Comparison of ENCODE assay signal across 18 cellular contexts in the genomic region with DNA sequence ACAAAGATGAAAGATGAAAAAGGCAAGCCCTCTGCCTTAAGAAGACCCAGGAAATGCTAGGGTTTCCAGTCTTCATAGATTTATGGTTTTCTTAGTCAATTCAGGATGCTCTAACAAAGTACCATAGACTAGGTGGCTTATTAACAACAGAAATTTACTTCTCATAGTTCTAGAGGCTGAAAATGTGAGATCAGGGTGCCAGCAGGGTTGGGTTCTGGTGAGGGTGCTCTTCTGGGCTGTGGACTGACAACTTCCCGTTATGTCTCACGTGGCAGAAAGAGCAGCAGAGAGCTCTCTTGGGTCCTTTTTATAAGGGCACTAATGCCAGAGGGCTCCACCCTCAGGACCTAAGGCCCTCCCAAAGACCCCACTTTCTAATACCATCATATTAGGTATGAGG. TPM values are rescaled to one million over a fixed set of nuclear protein-coding genes. Genes with fewer than 3 reads are reported as not detected.
DNase-seq lines count a peak whose midpoint lies in the region; ATAC-seq and TF ChIP-seq lines count a peak whose summit lies in the region.
"Had no signal": no experiment of that assay in that cellular context is flagged by ENCODE, and none has a peak within 500 bp of the region (broad histone marks: within the 10 kb centered on the region; RNA-seq: fewer than 3 reads in every experiment).

No MANE protein-coding gene starts in this region.

- H3K79me2 ChIP-seq in OCI-LY3 (ENCODE audit: low read length) (0 out of 2 replicates have a peak, but pooled peaks cover 3% of the 10 kb centered on the region), hepatocyte (no peaks in the 10 kb centered on the region)

- no peak overlapping the region for H3K27ac Mint-ChIP-seq in activated T-cell treated with anti-CD3 and anti-CD28 coated beads, Interleukin-2, amount 50 U/mL, for 72 hours
- peak overlapping the region; percentile 14 for H3K27ac Mint-ChIP-seq in memory B cell
- H3K27ac Mint-ChIP-seq in stimulated activated naive B cell treated with anti-CD40 and anti-IgM and Interleukin-4, amounts not matched to agents 10 μg/mL and 1 μg/mL and 100 μg/mL, for 72 hours = peak overlapping the region; percentile 71
- no peak overlapping the region for H3K27ac Mint-ChIP-seq in naive thymus-derived CD8-positive, alpha-beta T cell
- H3K27ac Mint-ChIP-seq: CD4-positive, alpha-beta memory T cell had no signal

- no peak for DNase-seq in activated T-cell treated with anti-CD3 and anti-CD28 coated beads, Interleukin-2, amount 50 U/mL, for 72 hours
- DNase-seq in activated T-cell treated with anti-CD3 and anti-CD28 coated beads, Interleukin-2, amount 50 U/mL, for 4 hours = no peak
- no peak for DNase-seq in memory B cell (ENCODE audit: low spot score in 2 of 2)
- no peak for DNase-seq in stimulated activated naive B cell treated with anti-CD40 and anti-IgM and Interleukin-4, amounts not matched to agents 10 μg/mL and 1 μg/mL and 100 μg/mL, for 72 hours
- DNase-seq in hepatocyte (ENCODE audit: low spot score) = no peak
- DNase-seq in naive thymus-derived CD8-positive, alpha-beta T cell = no peak
- no peak for DNase-seq in prostate gland (ENCODE audit: low spot score)
- DNase-seq: CD4-positive, alpha-beta memory T cell; DND-41; GDM1; NCI-H1105 treated with DMSO at 0.1 percent for 48 hours; NCI-H187; NCI-H446; Peyer's patch; Right ventricle myocardium superior had no signal

- peaks cover 0 to 7% of the 10 kb centered on the region in 2 donors for H3K36me3 Mint-ChIP-seq in activated T-cell treated with anti-CD3 and anti-CD28 coated beads, Interleukin-2, amount 50 U/mL, for 72 hours (ENCODE audit: insufficient read depth in 2 of 2)
- H3K36me3 Mint-ChIP-seq in activated T-cell treated with anti-CD3 and anti-CD28 coated beads, Interleukin-2, amount 50 U/mL, for 4 hours (ENCODE audit: insufficient read depth) = peaks cover 19% of the 10 kb centered on the region
- peaks cover 6% of the 10 kb centered on the region for H3K36me3 Mint-ChIP-seq in memory B cell
- H3K36me3 Mint-ChIP-seq in stimulated activated naive B cell treated with anti-CD40 and anti-IgM and Interleukin-4, amounts not matched to agents 10 μg/mL and 1 μg/mL and 100 μg/mL, for 72 hours = peaks cover 3 to 19% of the 10 kb centered on the region in 2 donors
- H3K36me3 Mint-ChIP-seq in naive thymus-derived CD8-positive, alpha-beta T cell = peaks cover 0 to 36% (median 19%) of the 10 kb centered on the region in 3 donors

- H3K4me1 ChIP-seq in OCI-LY3 (ENCODE audit: low read length) = peaks cover 20% of the 10 kb centered on the region
- H3K4me1 ChIP-seq in hepatocyte (ENCODE audit: insufficient read depth) = no peaks in the 10 kb centered on the region
- H3K4me1 ChIP-seq in prostate gland (replicated peaks) = no peaks in the 10 kb centered on the region

- TF ChIP-seq POLR2A in prostate gland (IDR thresholded peaks at IDR 0.05) = no peak

- H3K9me3 ChIP-seq in OCI-LY3 (ENCODE audit: insufficient read depth, low read length) = no peaks in the 10 kb centered on the region
- no peaks in the 10 kb centered on the region for H3K9me3 ChIP-seq in hepatocyte (ENCODE audit: low read depth)
- H3K9me3 ChIP-seq in prostate gland = no peaks in the 10 kb centered on the region
- H3K9me3 ChIP-seq: Peyer's patch had no signal

- H3K4me1 Mint-ChIP-seq in activated T-cell treated with anti-CD3 and anti-CD28 coated beads, Interleukin-2, amount 50 U/mL, for 72 hours (ENCODE audit: low read depth) = peaks cover 51% of the 10 kb centered on the region
- peaks cover 39% of the 10 kb centered on the region for H3K4me1 Mint-ChIP-seq in activated T-cell treated with anti-CD3 and anti-CD28 coated beads, Interleukin-2, amount 50 U/mL, for 4 hours (ENCODE audit: low read depth)
- peaks cover 45% of the 10 kb centered on the region for H3K4me1 Mint-ChIP-seq in memory B cell
- peaks cover 42 to 53% of the 10 kb centered on the region in 2 donors for H3K4me1 Mint-ChIP-seq in stimulated activated naive B cell treated with anti-CD40 and anti-IgM and Interleukin-4, amounts not matched to agents 10 μg/mL and 1 μg/mL and 100 μg/mL, for 72 hours
- H3K4me1 Mint-ChIP-seq in naive thymus-derived CD8-positive, alpha-beta T cell = peaks cover 21 to 50% (median 40%) of the 10 kb centered on the region in 4 donors

- intact Hi-C loops in prostate gland (cut with DNase I) = no loop called here

- no peaks in the 10 kb centered on the region for H3K9me3 Mint-ChIP-seq in activated T-cell treated with anti-CD3 and anti-CD28 coated beads, Interleukin-2, amount 50 U/mL, for 72 hours
- H3K9me3 Mint-ChIP-seq in activated T-cell treated with anti-CD3 and anti-CD28 coated beads, Interleukin-2, amount 50 U/mL, for 4 hours = no peaks in the 10 kb centered on the region
- H3K9me3 Mint-ChIP-seq in memory B cell = no peaks in the 10 kb centered on the region
- H3K9me3 Mint-ChIP-seq in stimulated activated naive B cell treated with anti-CD40 and anti-IgM and Interleukin-4, amounts not matched to agents 10 μg/mL and 1 μg/mL and 100 μg/mL, for 72 hours = no peaks in the 10 kb centered on the region
- no peaks in the 10 kb centered on the region for H3K9me3 Mint-ChIP-seq in naive thymus-derived CD8-positive, alpha-beta T cell
- H3K9me3 Mint-ChIP-seq: CD4-positive, alpha-beta memory T cell had no signal

- no peak overlapping the region for H2AFZ ChIP-seq in OCI-LY3 (ENCODE audit: low read depth, low read length)
- no peak overlapping the region for H2AFZ ChIP-seq in hepatocyte

- H3K4me3 ChIP-seq in OCI-LY3 (ENCODE audit: low read length) (no peak overlapping the region), hepatocyte (no peak overlapping the region), prostate gland (no peak overlapping the region)
- H3K4me3 ChIP-seq: K562, Peyer's patch had no signal

- H3K27ac ChIP-seq in OCI-LY3 (ENCODE audit: low read length) (no peak overlapping the region), hepatocyte (no peak overlapping the region), prostate gland (no peak overlapping the region)
- H3K27ac ChIP-seq: Peyer's patch had no signal

- no peak overlapping the region for H3K4me3 Mint-ChIP-seq in activated T-cell treated with anti-CD3 and anti-CD28 coated beads, Interleukin-2, amount 50 U/mL, for 72 hours
- no peak overlapping the region for H3K4me3 Mint-ChIP-seq in activated T-cell treated with anti-CD3 and anti-CD28 coated beads, Interleukin-2, amount 50 U/mL, for 4 hours
- H3K4me3 Mint-ChIP-seq in memory B cell = no peak overlapping the region
- H3K4me3 Mint-ChIP-seq in stimulated activated naive B cell treated with anti-CD40 and anti-IgM and Interleukin-4, amounts not matched to agents 10 μg/mL and 1 μg/mL and 100 μg/mL, for 72 hours = no peak overlapping the region
- H3K4me3 Mint-ChIP-seq in naive thymus-derived CD8-positive, alpha-beta T cell = no peak overlapping the region
- H3K4me3 Mint-ChIP-seq: CD4-positive, alpha-beta memory T cell had no signal

- 92% methylated on average over 2 of the region's 2 CpGs for WGBS in hepatocyte (ENCODE audit: low lambda C conversion rate, missing lambda C conversion rate)
- WGBS in prostate gland = 97% methylated on average over 2 of the region's 2 CpGs

- no peaks in the 10 kb centered on the region for H3K9me2 ChIP-seq in hepatocyte (replicated peaks; ENCODE audit: insufficient read depth)

- peak; percentile 32 to 35 for ATAC-seq in activated T-cell treated with anti-CD3 and anti-CD28 coated beads, Interleukin-2, amount 50 U/mL, for 72 hours (replicated peaks in 1 of 2)
- no peak for ATAC-seq in activated T-cell treated with anti-CD3 and anti-CD28 coated beads, Interleukin-2, amount 50 U/mL, for 4 hours
- ATAC-seq in memory B cell (ENCODE audit: low read depth) = peak; percentile 78
- peak; percentile 51 to 64 for ATAC-seq in stimulated activated naive B cell treated with anti-CD40 and anti-IgM and Interleukin-4, amounts not matched to agents 10 μg/mL and 1 μg/mL and 100 μg/mL, for 72 hours (replicated peaks)
- ATAC-seq in naive thymus-derived CD8-positive, alpha-beta T cell = no peak
- ATAC-seq: HCT116, K562 had no signal

- no peaks in the 10 kb centered on the region for H4K20me1 ChIP-seq in OCI-LY3 (ENCODE audit: insufficient read depth, low read length)
- H4K20me1 ChIP-seq in hepatocyte (ENCODE audit: insufficient read depth, poor library complexity, severe bottlenecking) = no peaks in the 10 kb centered on the region

- H3K4me2 ChIP-seq in OCI-LY3 (ENCODE audit: low read length) = peak overlapping the region; percentile 31
- H3K4me2 ChIP-seq in hepatocyte = no peak overlapping the region

- no peak overlapping the region for H3K9ac ChIP-seq in OCI-LY3 (ENCODE audit: low read length)

- no peaks in the 10 kb centered on the region for H3K36me3 ChIP-seq in OCI-LY3 (replicated peaks; ENCODE audit: low read depth, low read length)
- no peaks in the 10 kb centered on the region for H3K36me3 ChIP-seq in hepatocyte (replicated peaks; ENCODE audit: insufficient read depth, low read depth)
- no peaks in the 10 kb centered on the region for H3K36me3 ChIP-seq in prostate gland
- H3K36me3 ChIP-seq: Peyer's patch had no signal

- no peaks in the 10 kb centered on the region for H3K27me3 ChIP-seq in OCI-LY3 (ENCODE audit: low read depth, low read length)
- H3K27me3 ChIP-seq in hepatocyte = no peaks in the 10 kb centered on the region
- H3K27me3 ChIP-seq in prostate gland (replicated peaks; ENCODE audit: insufficient read depth) = no peaks in the 10 kb centered on the region
- H3K27me3 ChIP-seq: Peyer's patch had no signal

- POLR2A ChIA-PET in naive thymus-derived CD8-positive, alpha-beta T cell (lab: Charles Lee) = no interaction called here

- H3K27me3 Mint-ChIP-seq in activated T-cell treated with anti-CD3 and anti-CD28 coated beads, Interleukin-2, amount 50 U/mL, for 72 hours (ENCODE audit: low read depth) = no peaks in the 10 kb centered on the region
- no peaks in the 10 kb centered on the region for H3K27me3 Mint-ChIP-seq in activated T-cell treated with anti-CD3 and anti-CD28 coated beads, Interleukin-2, amount 50 U/mL, for 4 hours (ENCODE audit: low read depth)
- no peaks in the 10 kb centered on the region for H3K27me3 Mint-ChIP-seq in memory B cell
- H3K27me3 Mint-ChIP-seq in stimulated activated naive B cell treated with anti-CD40 and anti-IgM and Interleukin-4, amounts not matched to agents 10 μg/mL and 1 μg/mL and 100 μg/mL, for 72 hours = no peaks in the 10 kb centered on the region
- no peaks in the 10 kb centered on the region for H3K27me3 Mint-ChIP-seq in naive thymus-derived CD8-positive, alpha-beta T cell
- H3K27me3 Mint-ChIP-seq: CD4-positive, alpha-beta memory T cell had no signal

- TF ChIP-seq CTCF in OCI-LY3 (IDR thresholded peaks at IDR 0.05; ENCODE audit: low read depth, low read length) (no peak), hepatocyte (IDR thresholded peaks at IDR 0.05; ENCODE audit: poor library complexity) (no peak), prostate gland (IDR thresholded peaks at IDR 0.05) (no peak)

RNA-seq across cellular contexts. Expression of a gene that starts 23.7 kb away (rescaled TPM):
- total RNA-seq in activated T-cell treated with anti-CD3 and anti-CD28 coated beads, Interleukin-2, amount 50 U/mL, for 72 hours = 100 to 1,000 TPM in 1 of 2 donors, 10 to 100 TPM in 1; 97.2 to 113 TPM
- 100 to 1,000 TPM; 117 to 137 (median 118) TPM for total RNA-seq in activated T-cell treated with anti-CD3 and anti-CD28 coated beads, Interleukin-2, amount 50 U/mL, for 4 hours
- total RNA-seq in hepatocyte (15.3 and 28.7 TPM in 2 replicates), prostate gland (10 to 100 TPM in 1 of 2 donors, 1 to 10 TPM in 1; 6.7 to 19.3 TPM)
- 19.7 and 26.0 TPM in 2 replicates for polyA plus RNA-seq in hepatocyte
- 100 to 1,000 TPM in 1 of 2 experiments, 10 to 100 TPM in 1; 94.4 to 120 TPM for total RNA-seq in naive thymus-derived CD8-positive, alpha-beta T cell
- 10 to 100 TPM; 26.9 to 58.4 (median 44.9) TPM for polyA plus RNA-seq in naive thymus-derived CD8-positive, alpha-beta T cell

Comparison
In these comparisons a context has a peak if more than half of its experiments do, and no peak if none do; other contexts are left out.
1. ATAC-seq: peak in activated T-cell treated with anti-CD3 and anti-CD28 coated beads, Interleukin-2, amount 50 U/mL, for 72 hours (2 of 2), memory B cell (single experiment) and stimulated activated naive B cell treated with anti-CD40 and anti-IgM and Interleukin-4, amounts not matched to agents 10 μg/mL and 1 μg/mL and 100 μg/mL, for 72 hours (2 of 2); none in activated T-cell treated with anti-CD3 and anti-CD28 coated beads, Interleukin-2, amount 50 U/mL, for 4 hours (0 of 2) and naive thymus-derived CD8-positive, alpha-beta T cell (0 of 2).
2. H3K27ac Mint-ChIP-seq: peak in memory B cell (single experiment) and stimulated activated naive B cell treated with anti-CD40 and anti-IgM and Interleukin-4, amounts not matched to agents 10 μg/mL and 1 μg/mL and 100 μg/mL, for 72 hours (single experiment); none in activated T-cell treated with anti-CD3 and anti-CD28 coated beads, Interleukin-2, amount 50 U/mL, for 72 hours (single experiment) and naive thymus-derived CD8-positive, alpha-beta T cell (0 of 10).